ENCODE assay signal across 17 cellular contexts in the genomic region with DNA sequence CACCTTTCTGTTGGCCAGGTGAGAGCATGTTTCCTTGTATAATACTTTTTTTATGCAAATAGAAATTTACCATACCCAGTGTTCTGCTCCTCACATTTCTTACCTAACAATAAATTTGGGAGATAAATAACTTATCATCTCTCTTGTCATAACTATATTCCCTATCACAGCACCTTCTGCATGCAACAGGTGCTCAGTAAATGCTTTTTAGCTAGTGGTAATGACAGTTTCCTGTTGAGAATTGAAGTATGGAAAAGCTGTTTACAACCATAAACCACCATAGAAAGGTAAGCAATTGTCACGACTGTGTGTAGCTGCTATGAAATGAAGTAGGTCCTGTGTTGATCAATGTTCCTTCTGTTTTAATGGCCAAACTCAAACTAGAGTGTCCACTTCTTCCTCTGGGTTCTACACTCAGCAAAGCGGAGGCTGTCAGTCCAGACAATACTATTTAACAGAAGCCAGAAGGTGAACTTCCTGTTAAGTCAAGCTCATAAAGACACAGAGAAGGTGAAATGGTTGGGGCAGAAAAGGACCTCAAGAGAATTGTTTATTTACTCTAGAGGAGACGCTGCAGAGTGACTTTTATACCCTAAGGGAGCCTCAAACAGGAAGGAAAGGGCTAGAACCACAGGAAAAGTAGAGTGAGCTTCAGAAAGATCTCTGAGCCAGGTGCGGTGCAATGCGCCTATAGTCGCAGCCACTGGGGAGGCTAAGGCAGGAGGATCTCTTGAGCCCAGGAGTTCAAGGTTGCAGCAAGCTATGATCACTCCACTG.
DNase-seq lines count a peak whose midpoint lies in the region; ATAC-seq, FAIRE-seq and TF ChIP-seq lines count a peak whose summit lies in the region.
"Had no signal": no experiment of that assay in that cellular context is flagged by ENCODE, and none has a peak within 500 bp of the region (broad histone marks: within the 10 kb centered on the region; RNA-seq: fewer than 3 reads in every experiment).

No MANE protein-coding gene starts in this region.

- H3K4me3 ChIP-seq in H7 (ENCODE audit: insufficient read depth, low read depth, low read length): no peak overlapping the region

- DNase-seq in activated T-cell treated with anti-CD3 and anti-CD28 coated beads, Interleukin-2, amount 50 U/mL, for 24 hours: no peak
- no peak for DNase-seq in activated T-cell treated with anti-CD3 and anti-CD28 coated beads, Interleukin-2, amount 50 U/mL, for 48 hours
- DNase-seq in NCI-H69 (lab: John Stamatoyannopoulos, UW): peak; percentile 25
- no peak for DNase-seq in naive B cell
- no peak for DNase-seq in H54 (ENCODE audit: insufficient read length, low spot score)
- DNase-seq in H7: no peak
- DNase-seq in LoVo (ENCODE audit: low spot score): no peak
- DNase-seq: ACHN, DMS53, midbrain, NCI-H187, NCI-H82, Right ventricle myocardium superior had no signal

- no peaks in the 10 kb centered on the region for H3K36me3 Mint-ChIP-seq in activated T-cell treated with anti-CD3 and anti-CD28 coated beads, Interleukin-2, amount 50 U/mL, for 24 hours (ENCODE audit: low read depth)
- no peaks in the 10 kb centered on the region for H3K36me3 Mint-ChIP-seq in naive B cell
- H3K36me3 Mint-ChIP-seq: brain, type B pancreatic cell had no signal

- no peak for TF ChIP-seq POLR2A in H54 (IDR thresholded peaks at IDR 0.05; ENCODE audit: low read depth, low read length)

- no peak overlapping the region for H3K4me3 Mint-ChIP-seq in activated T-cell treated with anti-CD3 and anti-CD28 coated beads, Interleukin-2, amount 50 U/mL, for 24 hours
- peak overlapping the region in 5 of 8 donors; percentile 1 to 52 (median 28) for H3K4me3 Mint-ChIP-seq in naive B cell
- H3K4me3 Mint-ChIP-seq: brain, type B pancreatic cell had no signal

- ATAC-seq in GM21367 (IDR thresholded peaks at IDR 0.05; ENCODE audit: unreplicated experiment) (peak; percentile 62), naive B cell (ENCODE audit: low read depth in 2 of 2) (peak; percentile 23 to 43)

- no peaks in the 10 kb centered on the region for H3K9me3 Mint-ChIP-seq in activated T-cell treated with anti-CD3 and anti-CD28 coated beads, Interleukin-2, amount 50 U/mL, for 24 hours
- peaks cover 0 to 14% (median 10%) of the 10 kb centered on the region in 7 donors for H3K9me3 Mint-ChIP-seq in naive B cell
- H3K9me3 Mint-ChIP-seq: type B pancreatic cell had no signal

- peaks cover 28% of the 10 kb centered on the region for H3K4me1 Mint-ChIP-seq in activated T-cell treated with anti-CD3 and anti-CD28 coated beads, Interleukin-2, amount 50 U/mL, for 24 hours (ENCODE audit: low read depth)
- peaks cover 18 to 29% (median 22%) of the 10 kb centered on the region in 3 donors for H3K4me1 Mint-ChIP-seq in naive B cell

- H3K36me3 ChIP-seq in H7 (replicated peaks; ENCODE audit: control insufficient read depth, insufficient read depth, low read length): no peaks in the 10 kb centered on the region

- H3K27ac Mint-ChIP-seq in activated T-cell treated with anti-CD3 and anti-CD28 coated beads, Interleukin-2, amount 50 U/mL, for 24 hours: peak overlapping the region; percentile 48
- H3K27ac Mint-ChIP-seq in naive B cell: peak overlapping the region in 4 of 6 donors; percentile 8 to 92 (median 36)
- H3K27ac Mint-ChIP-seq: brain, type B pancreatic cell had no signal

- no peaks in the 10 kb centered on the region for H3K27me3 ChIP-seq in H7 (ENCODE audit: control insufficient read depth, insufficient read depth, low read length)

- no peak for FAIRE-seq in H54 (lab: Jason Lieb, UNC)
- FAIRE-seq: frontal cortex had no signal

- H3K27me3 Mint-ChIP-seq in activated T-cell treated with anti-CD3 and anti-CD28 coated beads, Interleukin-2, amount 50 U/mL, for 24 hours: no peaks in the 10 kb centered on the region
- H3K27me3 Mint-ChIP-seq in naive B cell: no peaks in the 10 kb centered on the region
- H3K27me3 Mint-ChIP-seq: type B pancreatic cell had no signal
